8 cellular contexts compared by ENCODE assay signal in the genomic region with DNA sequence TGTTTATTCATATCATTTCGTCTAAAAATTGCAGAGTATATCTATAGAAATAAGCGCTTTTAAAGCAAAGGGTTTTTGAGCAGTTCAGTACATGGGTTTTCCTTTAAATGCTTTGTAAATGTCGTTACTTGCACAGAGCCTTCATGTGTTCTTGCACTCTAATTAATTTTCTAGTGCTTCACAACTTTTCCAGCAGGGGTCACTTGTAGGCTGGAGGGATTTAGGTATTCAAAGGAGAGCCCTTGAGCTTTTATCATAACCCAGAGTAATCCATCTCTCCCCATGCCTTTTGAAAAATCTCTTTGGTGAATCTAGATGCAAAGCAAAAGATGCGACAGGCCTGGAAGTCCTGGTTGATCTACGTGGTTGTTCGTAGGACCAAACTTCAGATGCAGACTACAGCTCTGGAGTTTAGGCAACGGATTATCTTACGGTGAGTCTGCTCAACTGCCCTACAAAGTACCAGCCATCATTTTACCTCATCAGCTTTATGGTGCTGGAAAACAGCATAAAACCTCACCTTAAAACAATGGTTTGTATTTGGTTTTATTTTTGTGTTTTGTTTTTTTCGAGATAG.
A peak's percentile ranks its signal among the peaks of the same experiment; 100 is the strongest.
DNase-seq lines count a peak whose midpoint lies in the region; ATAC-seq and TF ChIP-seq lines count a peak whose summit lies in the region.
"Had no signal": no experiment of that assay in that cellular context is flagged by ENCODE, and none has a peak within 500 bp of the region (broad histone marks: within the 10 kb centered on the region; RNA-seq: fewer than 3 reads in every experiment).

No MANE protein-coding gene starts in this region.

- H3K4me1 ChIP-seq in HCT116 (ENCODE audit: control insufficient read depth in 1 of 2, insufficient read depth in 2 of 2, low read length in 2 of 2) (peaks cover 3 to 10% of the 10 kb centered on the region in 2 experiments; a peak in 3 of 4 replicates), gastroesophageal sphincter (peaks cover 0 to 7% (median 0%) of the 10 kb centered on the region in 3 donors)

- no peaks in the 10 kb centered on the region for H3K79me2 ChIP-seq in HCT116 (ENCODE audit: insufficient read depth, low read length)

- no peak overlapping the region for H3K27ac Mint-ChIP-seq in Calu3 (ENCODE audit: unreplicated experiment)

- no peak overlapping the region for H3K4me3 Mint-ChIP-seq in Calu3 (ENCODE audit: low read depth, unreplicated experiment)

- H3K4me2 ChIP-seq in HCT116 (ENCODE audit: low read length), result no peak overlapping the region

- TF ChIP-seq POLR2A in HCT116 (IDR thresholded peaks at IDR 0.05; ENCODE audit: borderline replicate concordance, extremely low read depth, insufficient read depth, insufficient read length), result no peak
- TF ChIP-seq POLR2A in gastroesophageal sphincter (IDR thresholded peaks at IDR 0.05), result no peak

- CTCF ChIA-PET in Calu3 (lab: Charles Lee) (interaction anchor here (0.9 to 1.4 kb wide), 6 partner anchors 13 to 414 kb away, joined by 3 to 9 read pairs (median 4); no protein-coding TSS in a partner anchor), HCT116 (lab: Charles Lee) (interaction anchor here (0.6 to 2.9 kb wide), 11 partner anchors 12 to 414 kb away, joined by 3 to 30 read pairs (median 5); no protein-coding TSS in a partner anchor)

- H3K27me3 Mint-ChIP-seq in Calu3 (ENCODE audit: unreplicated experiment), result no peaks in the 10 kb centered on the region

- H3K4me3 ChIP-seq in HCT116 (replicated peaks in 1 of 2; ENCODE audit: low read depth in 1 of 2, low read length in 2 of 2), result no peak overlapping the region
- no peak overlapping the region for H3K4me3 ChIP-seq in gastroesophageal sphincter
- no peak overlapping the region for H3K4me3 ChIP-seq in retinal pigment epithelial cell (ENCODE audit: low read length)

- no peaks in the 10 kb centered on the region for H3K9me3 Mint-ChIP-seq in Calu3 (ENCODE audit: low read depth, unreplicated experiment)

- intact Hi-C loops in Calu3 (cut with micrococcal nuclease; ENCODE audit: unreplicated experiment) (no loop called here), HCT116 (cut with micrococcal nuclease) (loop anchor here (1.0 to 2.0 kb wide), 2 partner anchors 78 to 414 kb away; no protein-coding TSS in a partner anchor)

- TF ChIP-seq CTCF in Calu3 (IDR thresholded peaks at IDR 0.05; ENCODE audit: unreplicated experiment) (peak; percentile 63), HCT116 (IDR thresholded peaks at IDR 0.05 in 2 of 3, conservative IDR thresholded peaks at IDR 0.05 in 1 of 3; ENCODE audit: borderline replicate concordance in 1 of 3, insufficient read depth in 1 of 3, low read depth in 2 of 3, low read length in 2 of 3) (peak; percentile 19 to 61 (median 52); a peak in 4 of 6 replicates), gastroesophageal sphincter (IDR thresholded peaks at IDR 0.05) (peak; percentile 36 to 59 (median 44)), retinal pigment epithelial cell (conservative IDR thresholded peaks at IDR 0.05; ENCODE audit: low read depth, low read length) (peak; percentile 54)

- H3K9ac ChIP-seq in HCT116 (ENCODE audit: low read length), result no peak overlapping the region

- DNase-seq in Calu3 (peak; percentile 19), HCT116 (ENCODE audit: low read depth, low spot score) (peak; percentile 6), SW480 (ENCODE audit: low spot score) (peak; percentile 9), retinal pigment epithelial cell (ENCODE audit: low read depth) (no peak), H4 (ENCODE audit: low spot score) (no peak)

- no peak overlapping the region for H2AFZ ChIP-seq in HCT116 (ENCODE audit: low read depth, low read length, poor library complexity, severe bottlenecking)

- TF ChIP-seq EP300 in gastroesophageal sphincter (IDR thresholded peaks at IDR 0.05), result no peak

- no peaks in the 10 kb centered on the region for H4K20me1 ChIP-seq in HCT116 (ENCODE audit: insufficient read depth)

- H3K9me3 ChIP-seq in HCT116 (ENCODE audit: control insufficient read depth in 1 of 2, insufficient read depth in 1 of 2, low read depth in 1 of 2, low read length in 2 of 2) (no peaks in the 10 kb centered on the region), gastroesophageal sphincter (no peaks in the 10 kb centered on the region)
- H3K9me3 ChIP-seq: neutrophil had no signal

- H3K36me3 ChIP-seq in HCT116 (ENCODE audit: control insufficient read depth in 1 of 2, insufficient read depth in 2 of 2, low read length in 2 of 2), result no peaks in the 10 kb centered on the region; a peak in 1 of 4 replicates
- peaks cover 0 to 33% of the 10 kb centered on the region in 2 donors for H3K36me3 ChIP-seq in gastroesophageal sphincter

- POLR2A ChIA-PET in HCT116 (lab: Charles Lee), result interaction anchor here (1.0 kb wide), 1 partner anchor 78 kb away, joined by 3 read pairs; no protein-coding TSS in a partner anchor

- RAD21 ChIA-PET in HCT116 (lab: Charles Lee; ENCODE audit: low non-redundant PET in 1 of 2, low total read pairs in 2 of 2, uncharacterized antibody in 2 of 2, unreplicated experiment in 2 of 2), result no interaction called here

- BruUV-seq in Calu3 (replicated peaks; lab: Mats Ljungman, UMichigan) (no TSS peak), HCT116 (replicated peaks; lab: Mats Ljungman, UMichigan) (no TSS peak)

- H3K36me3 Mint-ChIP-seq in Calu3 (ENCODE audit: insufficient read depth, unreplicated experiment), result peaks cover 5% of the 10 kb centered on the region

- H3K9me2 ChIP-seq in HCT116 (ENCODE audit: insufficient read depth), result no peaks in the 10 kb centered on the region

- 54 to 75% methylated on average over 6 to 7 of the region's 9 CpGs for WGBS in gastroesophageal sphincter (ENCODE audit: low coverage in 1 of 2), 2 donors

- H3K27ac ChIP-seq in HCT116 (ENCODE audit: low read depth, low read length), result no peak overlapping the region
- H3K27ac ChIP-seq in gastroesophageal sphincter, result no peak overlapping the region
- H3K27ac ChIP-seq: neutrophil had no signal

- TF ChIP-seq RAD21 in HCT116 (IDR thresholded peaks at IDR 0.05; ENCODE audit: low read depth), result peak; percentile 47

- ATAC-seq in HCT116 (no peak; the same call in 1 of the 2 replicates), gastroesophageal sphincter (no peak), HG02885 (IDR thresholded peaks at IDR 0.05; ENCODE audit: poor library complexity, unreplicated experiment) (no peak)

- H3K27me3 ChIP-seq in HCT116 (ENCODE audit: insufficient read depth, low read length) (no peaks in the 10 kb centered on the region), gastroesophageal sphincter (no peaks in the 10 kb centered on the region)
- H3K27me3 ChIP-seq: neutrophil had no signal

- H3K4me1 Mint-ChIP-seq in Calu3 (ENCODE audit: low read depth, unreplicated experiment), result no peaks in the 10 kb centered on the region

TF ChIP-seq in HCT116, 20 proteins besides CTCF, POLR2A, EP300 and RAD21:
- no peak for TF ChIP-seq POLR2AphosphoS5 (IDR thresholded peaks at IDR 0.05; ENCODE audit: low read depth, low read length)
- TF ChIP-seq EGR1 (IDR thresholded peaks at IDR 0.05; ENCODE audit: low read depth), result no peak
- TF ChIP-seq, protein P1, sequence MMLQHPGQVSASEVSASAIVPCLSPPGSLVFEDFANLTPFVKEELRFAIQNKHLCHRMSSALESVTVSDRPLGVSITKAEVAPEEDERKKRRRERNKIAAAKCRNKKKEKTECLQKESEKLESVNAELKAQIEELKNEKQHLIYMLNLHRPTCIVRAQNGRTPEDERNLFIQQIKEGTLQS (IDR thresholded peaks at IDR 0.05), result no peak

Comparison
In these comparisons a context has a peak if more than half of its experiments do, and no peak if none do; other contexts are left out.
1. DNase-seq: peak in Calu3 (single experiment), HCT116 (single experiment) and SW480 (single experiment); none in retinal pigment epithelial cell (single experiment) and H4 (single experiment).
2. Peak in every context shown above with its lines, with median percentiles within 50 percentile points of each other: CTCF ChIP-seq.